In the genomic region with DNA sequence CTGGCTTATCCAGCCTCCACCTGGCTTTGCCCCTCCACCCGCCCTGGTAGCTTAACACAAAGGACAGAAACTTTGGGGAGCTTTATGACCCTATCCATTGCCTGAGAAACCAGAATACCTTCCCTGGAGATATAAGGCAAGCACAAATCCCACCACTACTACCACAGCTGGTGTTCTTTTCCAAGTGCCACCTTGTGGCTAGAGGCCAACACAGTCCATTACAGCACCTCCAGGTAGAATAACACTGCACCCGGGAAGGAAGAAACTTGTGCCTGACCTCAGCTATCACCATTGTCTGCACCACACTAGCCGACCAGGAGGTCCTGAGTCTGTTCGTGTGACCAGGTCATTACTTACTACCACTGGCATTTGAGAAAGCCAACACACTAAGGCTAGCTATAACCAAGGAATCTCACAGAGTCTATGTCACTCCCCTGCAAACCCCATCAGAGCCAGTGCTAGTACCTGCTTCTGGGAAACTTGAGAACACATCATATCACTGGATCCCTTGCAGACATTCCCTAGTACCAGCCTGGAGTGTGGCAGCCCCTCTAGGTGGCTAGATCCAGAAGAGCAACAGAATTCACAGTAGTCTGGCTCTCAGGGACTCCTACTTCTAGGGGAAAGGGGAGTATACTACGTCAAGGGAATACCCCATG, we compare ENCODE assay signal across 17 cellular contexts.
DNase-seq lines count a peak whose midpoint lies in the region; ATAC-seq, FAIRE-seq and TF ChIP-seq lines count a peak whose summit lies in the region.
"Had no signal": no experiment of that assay in that cellular context is flagged by ENCODE, and none has a peak within 500 bp of the region (broad histone marks: within the 10 kb centered on the region; RNA-seq: fewer than 3 reads in every experiment).

No MANE protein-coding gene starts in this region.

- no peak overlapping the region for H3K4me3 Mint-ChIP-seq in HFFc6
- H3K4me3 Mint-ChIP-seq: activated T-helper 1 cell treated with anti-CD3 and anti-CD28 coated beads, Interleukin-12 subunit alpha, Interleukin-12 subunit beta, Interleukin-2, Interleukin-4 antibody, amounts not matched to agents 30 ng/mL and 10 ng/mL and 1 ng/mL, durations not matched to agents 14 hours and 24 hours and 36 hours had no signal

- TF ChIP-seq POLR2A in lower leg skin (IDR thresholded peaks at IDR 0.05) = no peak

- H3K36me3 Mint-ChIP-seq in HFFc6 (ENCODE audit: low read depth) = peaks cover 7% of the 10 kb centered on the region; the same call in 1 of the 2 replicates

- no peak for ATAC-seq in HG03571 (IDR thresholded peaks at IDR 0.05; ENCODE audit: unreplicated experiment)

- DNase-seq in D721Med (ENCODE audit: insufficient read length, low spot score) (no peak), HFFc6 (no peak), WERI-Rb-1 (peak; percentile 35), iPS-NIHi7 (ENCODE audit: extremely low spot score) (peak; percentile 39), lower leg skin (ENCODE audit: low spot score in 2 of 2) (no peak), posterior vena cava (ENCODE audit: low spot score) (no peak), GM03348 (ENCODE audit: low spot score) (no peak)
- DNase-seq: activated CD4-positive, alpha-beta T cell treated with anti-CD3 and anti-CD28 coated beads, Interleukin-2, amount 50 U/mL, for 48 hours; adrenal gland; C1 segment of cervical spinal cord; DND-41; kidney glomerular epithelial cell; NCI-H2081 treated with DMSO at 0.1 percent for 48 hours; spleen; stomach had no signal

- no peaks in the 10 kb centered on the region for H3K36me3 ChIP-seq in WERI-Rb-1
- H3K36me3 ChIP-seq: adrenal gland, spleen, stomach had no signal

- no peak for FAIRE-seq in D721Med (lab: Jason Lieb, UNC)

- no peaks in the 10 kb centered on the region for H3K4me1 Mint-ChIP-seq in HFFc6 (ENCODE audit: low read depth)

- no peaks in the 10 kb centered on the region for H3K9me3 ChIP-seq in WERI-Rb-1 (ENCODE audit: severe bottlenecking)
- H3K9me3 ChIP-seq: adrenal gland, spleen, stomach had no signal

- no peak overlapping the region for H3K27ac ChIP-seq in WERI-Rb-1
- H3K27ac ChIP-seq: adrenal gland, spleen, stomach had no signal

- 47 to 75% methylated on average over 5 of the region's 5 CpGs for WGBS in lower leg skin, 2 donors

- no peak overlapping the region for H3K27ac Mint-ChIP-seq in HFFc6
- H3K27ac Mint-ChIP-seq: activated T-helper 1 cell treated with anti-CD3 and anti-CD28 coated beads, Interleukin-12 subunit alpha, Interleukin-12 subunit beta, Interleukin-2, Interleukin-4 antibody, amounts not matched to agents 30 ng/mL and 10 ng/mL and 1 ng/mL, durations not matched to agents 14 hours and 24 hours and 36 hours had no signal

- intact Hi-C loops in lower leg skin (cut with DNase I; ENCODE audit: low total_unique reads) = no loop called here
- intact Hi-C loops in posterior vena cava (cut with DNase I) = no loop called here

- peaks cover 2% of the 10 kb centered on the region for H3K27me3 Mint-ChIP-seq in HFFc6 (ENCODE audit: insufficient read depth)

- H3K4me3 ChIP-seq in WERI-Rb-1 (ENCODE audit: low read depth, low read length) = no peak overlapping the region
- H3K4me3 ChIP-seq in lower leg skin (ENCODE audit: low read depth, poor library complexity, severe bottlenecking) = no peak overlapping the region
- H3K4me3 ChIP-seq: adrenal gland, spleen, stomach had no signal

- TF ChIP-seq CTCF in D721Med (IDR thresholded peaks at IDR 0.05; ENCODE audit: insufficient read depth, missing control alignments) (peak; percentile 16), HFFc6 (IDR thresholded peaks at IDR 0.05) (0 out of 2 replicates have a peak, but pooled peaks have one; percentile 16), WERI-Rb-1 (IDR thresholded peaks at IDR 0.05; ENCODE audit: low read depth, low read length) (peak; percentile 68), lower leg skin (IDR thresholded peaks at IDR 0.05) (no peak)

- no peaks in the 10 kb centered on the region for H3K27me3 ChIP-seq in WERI-Rb-1 (ENCODE audit: insufficient read depth, low read depth, severe bottlenecking)
- H3K27me3 ChIP-seq: adrenal gland, stomach had no signal

- no peaks in the 10 kb centered on the region for H3K9me3 Mint-ChIP-seq in HFFc6
- H3K9me3 Mint-ChIP-seq: activated T-helper 1 cell treated with anti-CD3 and anti-CD28 coated beads, Interleukin-12 subunit alpha, Interleukin-12 subunit beta, Interleukin-2, Interleukin-4 antibody, amounts not matched to agents 30 ng/mL and 10 ng/mL and 1 ng/mL, durations not matched to agents 14 hours and 24 hours and 36 hours had no signal

Comparison
In these comparisons a context has a peak if more than half of its experiments do, and no peak if none do; other contexts are left out.
1. DNase-seq: peak in WERI-Rb-1 (single experiment) and iPS-NIHi7 (single experiment); none in D721Med (single experiment), HFFc6 (single experiment), lower leg skin (0 of 2), posterior vena cava (single experiment) and GM03348 (single experiment).
2. CTCF ChIP-seq: peak in D721Med (single experiment), HFFc6 (single experiment) and WERI-Rb-1 (single experiment); none in lower leg skin (0 of 3).